Comparison of ENCODE assay signal across 8 cellular contexts in the genomic region with DNA sequence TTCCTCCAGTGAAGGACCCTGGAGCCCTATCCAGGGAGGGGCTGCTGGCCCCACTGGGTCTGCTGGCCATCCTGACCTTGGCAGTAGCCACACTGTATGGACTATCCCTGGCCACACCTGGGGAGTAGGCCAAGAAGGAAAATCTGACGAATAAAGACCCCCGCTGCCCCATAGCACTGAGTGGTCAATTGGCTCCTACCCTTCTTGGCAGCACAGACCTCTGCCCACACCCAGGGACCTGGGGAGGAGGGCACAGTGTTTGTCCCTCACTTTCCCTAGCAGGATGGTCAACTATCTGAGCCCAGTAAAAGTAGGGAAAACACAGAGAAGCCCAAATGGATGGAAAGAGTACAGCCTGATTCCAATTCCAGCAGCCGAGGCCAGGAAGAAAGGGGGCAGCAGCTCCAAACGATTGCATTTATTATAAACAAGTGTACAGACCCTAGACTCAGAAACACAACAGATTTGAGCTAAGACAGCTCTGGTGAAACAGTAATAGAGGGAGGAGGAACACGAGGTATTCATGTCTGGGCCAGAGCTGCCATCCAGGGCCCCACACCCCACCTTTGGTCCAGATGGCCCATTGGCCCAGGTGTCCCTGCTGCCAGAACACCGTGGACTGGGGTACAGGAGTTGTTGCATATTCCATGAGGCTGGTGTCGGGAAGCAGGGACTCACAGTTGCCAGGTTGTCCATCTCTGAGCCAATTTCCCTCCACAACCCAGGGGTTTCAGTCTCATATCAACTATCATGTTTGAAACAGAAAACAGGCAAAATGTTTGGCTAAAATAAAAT. TPM values are rescaled to one million over a fixed set of nuclear protein-coding genes. Genes with fewer than 3 reads are reported as not detected.
DNase-seq lines count a peak whose midpoint lies in the region; ATAC-seq and TF ChIP-seq lines count a peak whose summit lies in the region.

No MANE protein-coding gene starts in this region.

- no peak for DNase-seq in Calu3
- DNase-seq in OCI-LY7 (ENCODE audit: low spot score), result no peak
- DNase-seq in endothelial cell (ENCODE audit: low spot score), result no peak
- peak; percentile 37 for DNase-seq in posterior vena cava (ENCODE audit: low spot score)
- no peak for DNase-seq in T-helper 9 cell
- DNase-seq in SKM-1 (lab: John Stamatoyannopoulos, UW; ENCODE audit: unreplicated experiment), result no peak
- DNase-seq in epidermal melanocyte (ENCODE audit: insufficient read length, low spot score), result no peak

- H3K9me2 ChIP-seq in OCI-LY7 (ENCODE audit: insufficient read depth, low read length), result no peaks in the 10 kb centered on the region

- H3K4me1 ChIP-seq in OCI-LY7 (ENCODE audit: insufficient read depth, low read length, poor library complexity, severe bottlenecking), result peaks cover 64% of the 10 kb centered on the region

- no peak for ATAC-seq in GM21717 (IDR thresholded peaks at IDR 0.05; ENCODE audit: unreplicated experiment)

- no peak overlapping the region for H3K4me3 Mint-ChIP-seq in Calu3 (ENCODE audit: low read depth, unreplicated experiment)
- H3K4me3 Mint-ChIP-seq in endothelial cell (ENCODE audit: unreplicated experiment), result peak overlapping the region; percentile 8

- peaks cover 35% of the 10 kb centered on the region for H3K36me3 ChIP-seq in OCI-LY7 (ENCODE audit: insufficient read depth, low read length)

- H3K9me3 ChIP-seq in OCI-LY7 (ENCODE audit: low read length), result no peaks in the 10 kb centered on the region

- BruUV-seq in Calu3 (replicated peaks; lab: Mats Ljungman, UMichigan) (TSS peak; percentile 2), OCI-LY7 (replicated peaks; lab: Mats Ljungman, UMichigan) (no TSS peak)

- peaks cover 44% of the 10 kb centered on the region for H3K36me3 Mint-ChIP-seq in Calu3 (ENCODE audit: insufficient read depth, unreplicated experiment)
- H3K36me3 Mint-ChIP-seq in endothelial cell (ENCODE audit: low read depth, unreplicated experiment), result peaks cover 25% of the 10 kb centered on the region

- H3K27me3 Mint-ChIP-seq in Calu3 (ENCODE audit: unreplicated experiment) (no peaks in the 10 kb centered on the region), endothelial cell (ENCODE audit: unreplicated experiment) (peaks cover 21% of the 10 kb centered on the region)

- H3K79me2 ChIP-seq in OCI-LY7 (ENCODE audit: insufficient read depth, low read depth, low read length), result peaks cover 51% of the 10 kb centered on the region

- H3K4me1 Mint-ChIP-seq in Calu3 (ENCODE audit: low read depth, unreplicated experiment), result peaks cover 18% of the 10 kb centered on the region
- peaks cover 29% of the 10 kb centered on the region for H3K4me1 Mint-ChIP-seq in endothelial cell (ENCODE audit: unreplicated experiment)

- CTCF ChIA-PET in Calu3 (lab: Charles Lee) (no interaction called here), OCI-LY7 (lab: Charles Lee; ENCODE audit: unreplicated experiment) (no interaction called here)

- intact Hi-C loops in Calu3 (cut with micrococcal nuclease; ENCODE audit: unreplicated experiment), result no loop called here
- intact Hi-C loops in OCI-LY7 (cut with micrococcal nuclease; ENCODE audit: unreplicated experiment), result loop anchor here (2.0 kb wide), 1 partner anchor 21 kb away; a partner anchor contains a TSS
- intact Hi-C loops in posterior vena cava (cut with DNase I), result loop anchor here (2.0 to 10.0 kb wide), 2 partner anchors 79 to 217 kb away; a partner anchor contains a TSS

- TF ChIP-seq CTCF in Calu3 (IDR thresholded peaks at IDR 0.05; ENCODE audit: unreplicated experiment), result no peak
- no peak for TF ChIP-seq CTCF in OCI-LY7 (conservative IDR thresholded peaks at IDR 0.05; ENCODE audit: low read length)
- no peak for TF ChIP-seq CTCF in endothelial cell (IDR thresholded peaks at IDR 0.05; ENCODE audit: unreplicated experiment)

- peak overlapping the region; percentile 86 for H3K4me2 ChIP-seq in OCI-LY7 (ENCODE audit: low read length)

- POLR2A ChIA-PET in OCI-LY7 (lab: Charles Lee), result interaction anchor here (0.7 kb wide), 1 partner anchor 28 kb away, joined by 3 read pairs; a partner anchor contains a TSS

- peak overlapping the region; percentile 15 for H3K27ac ChIP-seq in OCI-LY7 (ENCODE audit: low read depth, low read length, poor library complexity, severe bottlenecking)

- no peak overlapping the region for H2AFZ ChIP-seq in OCI-LY7 (ENCODE audit: low read length)

- H3K9me3 Mint-ChIP-seq in Calu3 (ENCODE audit: low read depth, unreplicated experiment) (no peaks in the 10 kb centered on the region), endothelial cell (ENCODE audit: unreplicated experiment) (no peaks in the 10 kb centered on the region)

- peak overlapping the region; percentile 72 for H3K4me3 ChIP-seq in OCI-LY7 (ENCODE audit: low read depth, low read length, poor library complexity, severe bottlenecking)

- H3K27ac Mint-ChIP-seq in Calu3 (ENCODE audit: unreplicated experiment) (peak overlapping the region; percentile 68), endothelial cell (ENCODE audit: unreplicated experiment) (peak overlapping the region; percentile 98)

- no peaks in the 10 kb centered on the region; the same call in 1 of the 2 replicates for H4K20me1 ChIP-seq in OCI-LY7 (ENCODE audit: insufficient read depth, low read length)

RNA-seq across cellular contexts. Expression of a gene that starts 21.1 kb away (rescaled TPM):
- 12.5 and 13.7 TPM in 2 replicates for total RNA-seq in Calu3 (2022)
- 16.3 and 16.8 TPM in 2 replicates for total RNA-seq in OCI-LY7 (2014; rRNA removed; shearing (Covaris generic))
- 20.3 and 24.5 TPM in 2 replicates for total RNA-seq in OCI-LY7 (2022)
- total RNA-seq in endothelial cell (ENCODE audit: unreplicated experiment), result 11.2 TPM
- total RNA-seq in posterior vena cava, result 1 to 10 TPM; 6.2 to 6.3 TPM

RNA-seq across cellular contexts. Expression of a gene that starts 27.6 kb away (rescaled TPM):
- total RNA-seq in Calu3 (2022) (139 and 171 TPM in 2 replicates), OCI-LY7 (2022) (226 and 250 TPM in 2 replicates), endothelial cell (ENCODE audit: unreplicated experiment) (326 TPM), posterior vena cava (100 to 1,000 TPM; 112 to 178 TPM)
- 313 and 486 TPM in 2 replicates for total RNA-seq in OCI-LY7 (2014; rRNA removed; shearing (Covaris generic))

RNA-seq across cellular contexts. Expression of a gene that starts 27.8 kb away (rescaled TPM):
- total RNA-seq in Calu3 (2022) (18.9 and 19.9 TPM in 2 replicates), OCI-LY7 (2022) (21.2 and 24.9 TPM in 2 replicates), endothelial cell (ENCODE audit: unreplicated experiment) (11.8 TPM), posterior vena cava (10 to 100 TPM; 13.0 to 16.2 TPM)
- 22.0 and 23.0 TPM in 2 replicates for total RNA-seq in OCI-LY7 (2014; rRNA removed; shearing (Covaris generic))

RNA-seq across cellular contexts. Expression of a gene that starts 36.3 kb away (rescaled TPM):
- 192 and 287 TPM in 2 replicates for total RNA-seq in Calu3 (2022)
- total RNA-seq in OCI-LY7 (2014; rRNA removed; shearing (Covaris generic)), result 80.5 and 102 TPM in 2 replicates
- 97.1 and 97.3 TPM in 2 replicates for total RNA-seq in OCI-LY7 (2022)
- 283 TPM for total RNA-seq in endothelial cell (ENCODE audit: unreplicated experiment)
- total RNA-seq in posterior vena cava, result 100 to 1,000 TPM; 142 to 147 TPM

RNA-seq across cellular contexts. Expression of a gene that starts 37.8 kb away (rescaled TPM):
- total RNA-seq in Calu3 (2022) (174 and 175 TPM in 2 replicates), OCI-LY7 (2022) (6.4 and 7.7 TPM in 2 replicates), endothelial cell (ENCODE audit: unreplicated experiment) (68.7 TPM), posterior vena cava (10 to 100 TPM; 76.4 to 76.7 TPM)
- 4.4 and 14.9 TPM in 2 replicates for total RNA-seq in OCI-LY7 (2014; rRNA removed; shearing (Covaris generic))
